Comparison of ENCODE assay signal across 1 cellular context in the genomic region with DNA sequence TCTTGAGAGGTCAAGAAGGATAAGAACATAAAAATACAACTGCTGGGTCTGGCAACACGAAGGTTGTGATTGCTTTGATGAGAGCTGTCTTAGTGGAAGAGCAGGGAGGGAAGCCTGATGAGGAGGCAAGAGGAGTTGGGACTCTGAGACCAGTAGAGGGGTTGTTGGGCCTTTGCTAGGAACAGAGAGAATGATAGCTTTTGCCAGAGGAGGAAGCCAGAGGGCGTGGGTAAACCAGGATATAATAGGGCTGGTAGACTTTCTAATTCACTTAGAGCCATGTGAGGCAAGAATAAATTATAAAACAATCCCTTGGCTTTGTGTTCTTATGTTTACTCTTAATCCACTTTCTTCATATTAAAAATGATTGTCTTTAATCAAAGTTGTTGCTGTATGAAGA.
TF ChIP-seq lines count a peak whose summit lies in the region.

No MANE protein-coding gene starts in this region.

TF ChIP-seq in GM23338, 12 proteins besides CTCF, POLR2A, EP300 and RAD21 (continued from another document):
- TF ChIP-seq ZNF114 (CRISPR knock-in tag; IDR thresholded peaks at IDR 0.05) (no peak), ZNF331 (CRISPR knock-in tag; IDR thresholded peaks at IDR 0.05; ENCODE audit: low read depth) (no peak), EZH2 (IDR thresholded peaks at IDR 0.05; ENCODE audit: low read depth, unreplicated experiment) (no peak), CREB1 (CRISPR knock-in tag; IDR thresholded peaks at IDR 0.05; ENCODE audit: low read depth) (no peak), JUNB (IDR thresholded peaks at IDR 0.05; ENCODE audit: unreplicated experiment) (no peak), STAT1 (IDR thresholded peaks at IDR 0.05; ENCODE audit: unreplicated experiment) (no peak), POLR2AphosphoS5 (IDR thresholded peaks at IDR 0.05; ENCODE audit: low read depth) (no peak)
- TF ChIP-seq, protein P1, sequence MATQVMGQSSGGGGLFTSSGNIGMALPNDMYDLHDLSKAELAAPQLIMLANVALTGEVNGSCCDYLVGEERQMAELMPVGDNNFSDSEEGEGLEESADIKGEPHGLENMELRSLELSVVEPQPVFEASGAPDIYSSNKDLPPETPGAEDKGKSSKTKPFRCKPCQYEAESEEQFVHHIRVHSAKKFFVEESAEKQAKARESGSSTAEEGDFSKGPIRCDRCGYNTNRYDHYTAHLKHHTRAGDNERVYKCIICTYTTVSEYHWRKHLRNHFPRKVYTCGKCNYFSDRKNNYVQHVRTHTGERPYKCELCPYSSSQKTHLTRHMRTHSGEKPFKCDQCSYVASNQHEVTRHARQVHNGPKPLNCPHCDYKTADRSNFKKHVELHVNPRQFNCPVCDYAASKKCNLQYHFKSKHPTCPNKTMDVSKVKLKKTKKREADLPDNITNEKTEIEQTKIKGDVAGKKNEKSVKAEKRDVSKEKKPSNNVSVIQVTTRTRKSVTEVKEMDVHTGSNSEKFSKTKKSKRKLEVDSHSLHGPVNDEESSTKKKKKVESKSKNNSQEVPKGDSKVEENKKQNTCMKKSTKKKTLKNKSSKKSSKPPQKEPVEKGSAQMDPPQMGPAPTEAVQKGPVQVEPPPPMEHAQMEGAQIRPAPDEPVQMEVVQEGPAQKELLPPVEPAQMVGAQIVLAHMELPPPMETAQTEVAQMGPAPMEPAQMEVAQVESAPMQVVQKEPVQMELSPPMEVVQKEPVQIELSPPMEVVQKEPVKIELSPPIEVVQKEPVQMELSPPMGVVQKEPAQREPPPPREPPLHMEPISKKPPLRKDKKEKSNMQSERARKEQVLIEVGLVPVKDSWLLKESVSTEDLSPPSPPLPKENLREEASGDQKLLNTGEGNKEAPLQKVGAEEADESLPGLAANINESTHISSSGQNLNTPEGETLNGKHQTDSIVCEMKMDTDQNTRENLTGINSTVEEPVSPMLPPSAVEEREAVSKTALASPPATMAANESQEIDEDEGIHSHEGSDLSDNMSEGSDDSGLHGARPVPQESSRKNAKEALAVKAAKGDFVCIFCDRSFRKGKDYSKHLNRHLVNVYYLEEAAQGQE (IDR thresholded peaks at IDR 0.05; ENCODE audit: unreplicated experiment): no peak
- TF ChIP-seq, protein P2, sequence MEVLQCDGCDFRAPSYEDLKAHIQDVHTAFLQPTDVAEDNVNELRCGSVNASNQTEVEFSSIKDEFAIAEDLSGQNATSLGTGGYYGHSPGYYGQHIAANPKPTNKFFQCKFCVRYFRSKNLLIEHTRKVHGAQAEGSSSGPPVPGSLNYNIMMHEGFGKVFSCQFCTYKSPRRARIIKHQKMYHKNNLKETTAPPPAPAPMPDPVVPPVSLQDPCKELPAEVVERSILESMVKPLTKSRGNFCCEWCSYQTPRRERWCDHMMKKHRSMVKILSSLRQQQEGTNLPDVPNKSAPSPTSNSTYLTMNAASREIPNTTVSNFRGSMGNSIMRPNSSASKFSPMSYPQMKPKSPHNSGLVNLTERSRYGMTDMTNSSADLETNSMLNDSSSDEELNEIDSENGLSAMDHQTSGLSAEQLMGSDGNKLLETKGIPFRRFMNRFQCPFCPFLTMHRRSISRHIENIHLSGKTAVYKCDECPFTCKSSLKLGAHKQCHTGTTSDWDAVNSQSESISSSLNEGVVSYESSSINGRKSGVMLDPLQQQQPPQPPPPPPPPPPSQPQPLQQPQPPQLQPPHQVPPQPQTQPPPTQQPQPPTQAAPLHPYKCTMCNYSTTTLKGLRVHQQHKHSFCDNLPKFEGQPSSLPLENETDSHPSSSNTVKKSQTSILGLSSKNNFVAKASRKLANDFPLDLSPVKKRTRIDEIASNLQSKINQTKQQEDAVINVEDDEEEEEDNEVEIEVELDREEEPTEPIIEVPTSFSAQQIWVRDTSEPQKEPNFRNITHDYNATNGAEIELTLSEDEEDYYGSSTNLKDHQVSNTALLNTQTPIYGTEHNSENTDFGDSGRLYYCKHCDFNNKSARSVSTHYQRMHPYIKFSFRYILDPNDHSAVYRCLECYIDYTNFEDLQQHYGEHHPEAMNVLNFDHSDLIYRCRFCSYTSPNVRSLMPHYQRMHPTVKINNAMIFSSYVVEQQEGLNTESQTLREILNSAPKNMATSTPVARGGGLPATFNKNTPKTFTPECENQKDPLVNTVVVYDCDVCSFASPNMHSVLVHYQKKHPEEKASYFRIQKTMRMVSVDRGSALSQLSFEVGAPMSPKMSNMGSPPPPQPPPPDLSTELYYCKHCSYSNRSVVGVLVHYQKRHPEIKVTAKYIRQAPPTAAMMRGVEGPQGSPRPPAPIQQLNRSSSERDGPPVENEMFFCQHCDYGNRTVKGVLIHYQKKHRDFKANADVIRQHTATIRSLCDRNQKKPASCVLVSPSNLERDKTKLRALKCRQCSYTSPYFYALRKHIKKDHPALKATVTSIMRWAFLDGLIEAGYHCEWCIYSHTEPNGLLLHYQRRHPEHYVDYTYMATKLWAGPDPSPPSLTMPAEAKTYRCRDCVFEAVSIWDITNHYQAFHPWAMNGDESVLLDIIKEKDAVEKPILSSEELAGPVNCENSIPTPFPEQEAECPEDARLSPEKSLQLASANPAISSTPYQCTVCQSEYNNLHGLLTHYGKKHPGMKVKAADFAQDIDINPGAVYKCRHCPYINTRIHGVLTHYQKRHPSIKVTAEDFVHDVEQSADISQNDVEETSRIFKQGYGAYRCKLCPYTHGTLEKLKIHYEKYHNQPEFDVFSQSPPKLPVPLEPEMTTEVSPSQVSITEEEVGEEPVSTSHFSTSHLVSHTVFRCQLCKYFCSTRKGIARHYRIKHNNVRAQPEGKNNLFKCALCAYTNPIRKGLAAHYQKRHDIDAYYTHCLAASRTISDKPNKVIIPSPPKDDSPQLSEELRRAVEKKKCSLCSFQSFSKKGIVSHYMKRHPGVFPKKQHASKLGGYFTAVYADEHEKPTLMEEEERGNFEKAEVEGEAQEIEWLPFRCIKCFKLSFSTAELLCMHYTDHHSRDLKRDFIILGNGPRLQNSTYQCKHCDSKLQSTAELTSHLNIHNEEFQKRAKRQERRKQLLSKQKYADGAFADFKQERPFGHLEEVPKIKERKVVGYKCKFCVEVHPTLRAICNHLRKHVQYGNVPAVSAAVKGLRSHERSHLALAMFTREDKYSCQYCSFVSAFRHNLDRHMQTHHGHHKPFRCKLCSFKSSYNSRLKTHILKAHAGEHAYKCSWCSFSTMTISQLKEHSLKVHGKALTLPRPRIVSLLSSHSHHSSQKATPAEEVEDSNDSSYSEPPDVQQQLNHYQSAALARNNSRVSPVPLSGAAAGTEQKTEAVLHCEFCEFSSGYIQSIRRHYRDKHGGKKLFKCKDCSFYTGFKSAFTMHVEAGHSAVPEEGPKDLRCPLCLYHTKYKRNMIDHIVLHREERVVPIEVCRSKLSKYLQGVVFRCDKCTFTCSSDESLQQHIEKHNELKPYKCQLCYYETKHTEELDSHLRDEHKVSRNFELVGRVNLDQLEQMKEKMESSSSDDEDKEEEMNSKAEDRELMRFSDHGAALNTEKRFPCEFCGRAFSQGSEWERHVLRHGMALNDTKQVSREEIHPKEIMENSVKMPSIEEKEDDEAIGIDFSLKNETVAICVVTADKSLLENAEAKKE (CRISPR knock-in tag; IDR thresholded peaks at IDR 0.05): no peak
TF ChIP-seq in GM23338: peak in this region for 0.
